14 cellular contexts compared by ENCODE assay signal in the genomic region with DNA sequence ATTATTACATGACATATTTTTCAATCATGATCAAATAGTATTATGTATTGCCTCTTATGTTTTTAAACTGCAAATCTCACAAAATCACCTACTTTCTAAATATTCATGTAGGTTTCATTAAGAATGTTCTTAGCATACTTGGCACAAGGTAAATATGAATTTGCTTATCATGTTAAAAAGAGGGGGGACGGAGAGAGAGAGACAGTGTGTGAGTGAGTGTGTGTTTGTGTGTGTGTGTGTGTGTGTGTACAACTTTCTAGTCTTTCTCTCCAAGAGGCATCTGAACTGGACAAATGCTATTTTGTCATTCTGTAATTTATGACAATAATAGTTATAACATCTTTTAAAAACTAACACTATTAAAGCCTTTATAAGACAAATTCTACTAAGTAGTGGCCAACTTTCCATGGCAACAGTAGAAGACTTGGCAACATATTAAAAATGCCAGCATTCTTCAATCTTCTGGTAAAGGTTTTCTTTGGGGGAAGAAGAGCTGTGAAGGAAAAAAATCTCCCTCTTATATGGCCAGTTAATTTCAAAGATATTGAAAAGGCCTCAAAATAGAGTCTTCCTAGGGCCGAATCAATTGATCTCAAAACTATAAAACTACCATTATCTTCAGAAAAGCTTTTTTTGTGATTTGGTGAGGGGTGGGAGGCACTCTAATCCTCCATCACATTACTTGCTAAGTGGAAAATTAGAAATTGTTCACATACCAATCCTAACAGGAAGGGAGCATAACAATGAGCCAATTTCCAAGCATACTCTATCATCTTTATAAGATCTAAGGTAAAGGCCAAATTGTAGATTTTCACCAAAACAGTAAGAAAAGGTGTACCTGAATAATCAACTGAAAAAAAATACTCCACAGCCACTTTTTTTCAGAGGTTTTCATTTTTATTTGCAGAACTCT. TPM values are rescaled to one million over a fixed set of nuclear protein-coding genes. Genes with fewer than 3 reads are reported as not detected.
DNase-seq lines count a peak whose midpoint lies in the region; ATAC-seq, FAIRE-seq and TF ChIP-seq lines count a peak whose summit lies in the region.
"Had no signal": no experiment of that assay in that cellular context is flagged by ENCODE, and none has a peak within 500 bp of the region (broad histone marks: within the 10 kb centered on the region; RNA-seq: fewer than 3 reads in every experiment).

No MANE protein-coding gene starts in this region.

- no peak for DNase-seq in CD8-positive, alpha-beta T cell
- DNase-seq in dorsolateral prefrontal cortex (no peak), foreskin fibroblast (no peak), brain microvascular endothelial cell (no peak), HepG2 (ENCODE audit: low spot score) (no peak)
- DNase-seq: amniotic stem cell; C1 segment of cervical spinal cord; islet precursor cell; NCI-H1417; stimulated activated CD4-positive, alpha-beta T cell treated with anti-CD3 and anti-CD28 coated beads, Interleukin-2, amount 100 ng/mL, for 48 hours had no signal

- no peak overlapping the region for H3K4me3 ChIP-seq in CD8-positive, alpha-beta T cell (ENCODE audit: low read depth, low read length)
- H3K4me3 ChIP-seq in KMS-11 (IDR thresholded peaks at IDR 0.05; ENCODE audit: insufficient read depth, low read depth, low read length) = no peak overlapping the region
- H3K4me3 ChIP-seq in dorsolateral prefrontal cortex = no peak overlapping the region
- H3K4me3 ChIP-seq in foreskin fibroblast (ENCODE audit: low read depth in 1 of 2, low read length in 2 of 2) = no peak overlapping the region
- H3K4me3 ChIP-seq in brain microvascular endothelial cell (ENCODE audit: low read depth, low read length) = no peak overlapping the region
- H3K4me3 ChIP-seq in HepG2 (replicated peaks in 1 of 3; ENCODE audit: insufficient read depth in 1 of 3, low read depth in 2 of 3, low read length in 3 of 3) = no peak overlapping the region

- H3K79me2 ChIP-seq in KMS-11 (ENCODE audit: insufficient read depth, low read depth) = peaks cover 83% of the 10 kb centered on the region
- H3K79me2 ChIP-seq in HepG2 (ENCODE audit: insufficient read depth, low read length) = peaks cover 66% of the 10 kb centered on the region

- TF ChIP-seq EP300 in HepG2 (IDR thresholded peaks at IDR 0.05; ENCODE audit: low read depth in 2 of 2, low read length in 2 of 2) = no peak
- TF ChIP-seq EP300 in HepG2 (CRISPR knock-in tag; IDR thresholded peaks at IDR 0.05; ENCODE audit: borderline replicate concordance) = no peak

- CTCF ChIA-PET in CD8-positive, alpha-beta T cell (lab: Charles Lee) = interaction anchor here (0.6 to 1.4 kb wide), 3 partner anchors 11 to 157 kb away, joined by 3 to 5 read pairs (median 3); no protein-coding TSS in a partner anchor
- CTCF ChIA-PET in HepG2 (lab: Yijun Ruan, JAX; ENCODE audit: low intra/inter-chr PET ratio, low total read pairs) = no interaction called here

- TF ChIP-seq RAD21 in HepG2 (CRISPR knock-in tag; IDR thresholded peaks at IDR 0.05) = no peak

- H3K27me3 Mint-ChIP-seq in CD8-positive, alpha-beta T cell (ENCODE audit: low read depth) = no peaks in the 10 kb centered on the region
- H3K27me3 Mint-ChIP-seq in nephron (ENCODE audit: low read depth) = no peaks in the 10 kb centered on the region

- no peaks in the 10 kb centered on the region; the same call in 1 of the 2 replicates for H4K20me1 ChIP-seq in KMS-11 (ENCODE audit: insufficient read depth)
- H4K20me1 ChIP-seq in HepG2 (ENCODE audit: insufficient read depth, low read length) = peaks cover 5% of the 10 kb centered on the region; the same call in 1 of the 2 replicates

- H3K4me3 Mint-ChIP-seq in CD8-positive, alpha-beta T cell = peak overlapping the region; percentile 16
- no peak overlapping the region for H3K4me3 Mint-ChIP-seq in nephron

- WGBS in HepG2 (ENCODE audit: low lambda C conversion rate) = 98% methylated on average over 2 of the region's 2 CpGs

- BruUV-seq in HepG2 (replicated peaks; lab: Mats Ljungman, UMichigan) = no TSS peak

- no peak for TF ChIP-seq POLR2A in HepG2 (IDR thresholded peaks at IDR 0.05; ENCODE audit: insufficient read depth in 1 of 2, low read depth in 2 of 2, low read length in 2 of 2)

- ATAC-seq in CD8-positive, alpha-beta T cell = no peak
- ATAC-seq in HepG2 (no peak), GM19455 (IDR thresholded peaks at IDR 0.05; ENCODE audit: unreplicated experiment) (no peak)

- in situ Hi-C loops in brain microvascular endothelial cell (cut with HindIII; ENCODE audit: low pct_ligation_motif_present, low sequenced_read_pairs) = no loop called here
- in situ Hi-C loops in HepG2 (cut with HindIII; ENCODE audit: extremely low pct_ligation_motif_present, low pct_unique_long_range_greater_than_20kb) = no loop called here

- intact Hi-C loops in CD8-positive, alpha-beta T cell (cut with DNase I, micrococcal nuclease) = loop anchor here in 1 of 2 experiments (2.0 kb wide), 1 partner anchor 19 kb away; no protein-coding TSS in a partner anchor
- intact Hi-C loops in dorsolateral prefrontal cortex (cut with DNase I) = no loop called here
- intact Hi-C loops in HepG2 (cut with micrococcal nuclease; ENCODE audit: unreplicated experiment) = no loop called here

- no peaks in the 10 kb centered on the region for H3K27me3 ChIP-seq in CD8-positive, alpha-beta T cell (ENCODE audit: insufficient read depth, low read length)
- H3K27me3 ChIP-seq in KMS-11 (ENCODE audit: insufficient read depth, low read depth) (no peaks in the 10 kb centered on the region), dorsolateral prefrontal cortex (no peaks in the 10 kb centered on the region), brain microvascular endothelial cell (replicated peaks) (no peaks in the 10 kb centered on the region), HepG2 (ENCODE audit: control insufficient read depth in 1 of 2, insufficient read depth in 2 of 2, low read length in 2 of 2) (no peaks in the 10 kb centered on the region)

- no peaks in the 10 kb centered on the region for H3K9me3 Mint-ChIP-seq in CD8-positive, alpha-beta T cell
- H3K9me3 Mint-ChIP-seq in nephron = no peaks in the 10 kb centered on the region

- H2AFZ ChIP-seq in KMS-11 (ENCODE audit: low read depth) (no peak overlapping the region), HepG2 (ENCODE audit: low read length) (no peak overlapping the region)

- TF ChIP-seq CTCF in CD8-positive, alpha-beta T cell (IDR thresholded peaks at IDR 0.05) = no peak
- TF ChIP-seq CTCF in KMS-11 (conservative IDR thresholded peaks at IDR 0.05; ENCODE audit: low read depth, low read length) (no peak), dorsolateral prefrontal cortex (IDR thresholded peaks at IDR 0.05 in 54 of 56, conservative IDR thresholded peaks at IDR 0.05 in 2 of 56; ENCODE audit: low read depth in 1 of 56, partially characterized antibody in 56 of 56) (no peak), nephron (IDR thresholded peaks at IDR 0.05; ENCODE audit: unreplicated experiment in 3 of 3) (no peak), foreskin fibroblast (IDR thresholded peaks at IDR 0.05; ENCODE audit: low read depth, low read length) (no peak), brain microvascular endothelial cell (IDR thresholded peaks at IDR 0.05; ENCODE audit: low read depth, low read length, missing control alignments) (no peak), HepG2 (CRISPR knock-in tag; IDR thresholded peaks at IDR 0.05) (no peak)

- no peak for FAIRE-seq in HepG2 (lab: Jason Lieb, UNC)
- FAIRE-seq: RCC 7860 had no signal

- H3K36me3 ChIP-seq in CD8-positive, alpha-beta T cell (ENCODE audit: insufficient read depth, low read length) = no peaks in the 10 kb centered on the region
- H3K36me3 ChIP-seq in KMS-11 (ENCODE audit: insufficient read depth) = no peaks in the 10 kb centered on the region
- H3K36me3 ChIP-seq in brain microvascular endothelial cell (replicated peaks) = no peaks in the 10 kb centered on the region
- no peaks in the 10 kb centered on the region for H3K36me3 ChIP-seq in HepG2 (replicated peaks in 1 of 2; ENCODE audit: control insufficient read depth in 1 of 2, insufficient read depth in 2 of 2, low read length in 2 of 2)

- H3K27ac ChIP-seq in CD8-positive, alpha-beta T cell (ENCODE audit: low read depth, low read length) = no peak overlapping the region
- H3K27ac ChIP-seq in KMS-11 (peak overlapping the region; percentile 68), dorsolateral prefrontal cortex (peak overlapping the region in 31 of 59 donors; percentile 0 to 59 (median 32)), brain microvascular endothelial cell (no peak overlapping the region), HepG2 (ENCODE audit: extremely low read length, insufficient read depth, low read length) (no peak overlapping the region)

- no peaks in the 10 kb centered on the region for H3K9me3 ChIP-seq in CD8-positive, alpha-beta T cell (ENCODE audit: low read length)
- H3K9me3 ChIP-seq in HepG2 (ENCODE audit: low read length) = no peaks in the 10 kb centered on the region

- H3K4me2 ChIP-seq in KMS-11 (peak overlapping the region; percentile 82), HepG2 (ENCODE audit: low read depth, low read length) (no peak overlapping the region)

- peaks cover 83% of the 10 kb centered on the region for H3K4me1 Mint-ChIP-seq in CD8-positive, alpha-beta T cell (ENCODE audit: low read depth)
- peaks cover 59% of the 10 kb centered on the region for H3K4me1 Mint-ChIP-seq in nephron

- POLR2A ChIA-PET in CD8-positive, alpha-beta T cell (lab: Charles Lee) = interaction anchor here (1.2 to 1.5 kb wide), 2 partner anchors 12 to 27 kb away, joined by 3 to 4 read pairs; no protein-coding TSS in a partner anchor
- POLR2A ChIA-PET in HepG2 (lab: Yijun Ruan, JAX) = no interaction called here

- H3K36me3 Mint-ChIP-seq in CD8-positive, alpha-beta T cell = peaks cover 14% of the 10 kb centered on the region
- H3K36me3 Mint-ChIP-seq in nephron (ENCODE audit: low read depth) = peaks cover 4% of the 10 kb centered on the region

- peak overlapping the region; percentile 12 for H3K27ac Mint-ChIP-seq in CD8-positive, alpha-beta T cell
- H3K27ac Mint-ChIP-seq in nephron = peak overlapping the region; percentile 17 to 70 (median 21)

- H3K9ac ChIP-seq in KMS-11 = 0 out of 2 replicates have a peak overlapping the region, but pooled peaks have one; percentile 13
- no peak overlapping the region for H3K9ac ChIP-seq in HepG2 (ENCODE audit: insufficient read depth, low read depth, low read length)

- peaks cover 65% of the 10 kb centered on the region for H3K4me1 ChIP-seq in CD8-positive, alpha-beta T cell (ENCODE audit: insufficient read depth, low read length)
- peaks cover 97% of the 10 kb centered on the region for H3K4me1 ChIP-seq in KMS-11 (ENCODE audit: low read depth, poor library complexity, severe bottlenecking)
- 0 out of 2 replicates have a peak, but pooled peaks cover 6% of the 10 kb centered on the region for H3K4me1 ChIP-seq in HepG2 (ENCODE audit: insufficient read depth, low read length)

RNA-seq across cellular contexts. Expression of a gene that starts 28.2 kb away (rescaled TPM):
- 100 to 1,000 TPM; 150 to 160 TPM for total RNA-seq in CD8-positive, alpha-beta T cell
- total RNA-seq in dorsolateral prefrontal cortex (100 to 1,000 TPM in 46 of 120 experiments, 10 to 100 TPM in 74; 56.6 to 132 (median 97.6) TPM), HepG2 (2016; rRNA removed; fragmentation: Illumina TruSeq; extraction: Trizol) (20.1 and 22.3 TPM in 2 replicates)
- 12.4 and 17.6 TPM in 2 replicates for total RNA-seq in HepG2 (2016; cell fraction: cytosol; rRNA removed; fragmentation: Illumina TruSeq; extraction: Trizol; ENCODE audit: low read depth)
- 21.4 and 21.8 TPM in 2 replicates for total RNA-seq in HepG2 (2016; cell fraction: insoluble cytoplasmic fraction; rRNA removed; fragmentation: Illumina TruSeq; extraction: Trizol)
- total RNA-seq in HepG2 (2016; cell fraction: membrane; rRNA removed; fragmentation: Illumina TruSeq; extraction: Trizol) = 6.8 and 8.7 TPM in 2 replicates
- total RNA-seq in HepG2 (2016; cell fraction: nucleus; rRNA removed; fragmentation: Illumina TruSeq; extraction: Trizol) = 33.8 and 35.2 TPM in 2 replicates
- 7.6 and 9.9 TPM in 2 replicates for polyA plus RNA-seq in HepG2 (2011; rRNA removed)
- 3.7 and 6.4 TPM in 2 replicates for polyA plus RNA-seq in HepG2 (2011; cell fraction: cytosol; rRNA removed)
- 8.2 and 10.0 TPM in 2 replicates for polyA plus RNA-seq in HepG2 (2011; cell fraction: nucleus; rRNA removed)
- polyA plus RNA-seq in HepG2 (2012) = 9.6 and 11.9 TPM in 2 replicates
- 0.41 and 0.44 TPM in 2 replicates for polyA plus RNA-seq in HepG2 (2016; cell fraction: cytosol; fragmentation: Illumina TruSeq; extraction: Trizol; ENCODE audit: low read depth)
- polyA plus RNA-seq in HepG2 (2016; cell fraction: insoluble cytoplasmic fraction; fragmentation: Illumina TruSeq; extraction: Trizol; ENCODE audit: low read depth) = 13.7 and 14.3 TPM in 2 replicates
- 1.9 and 2.1 TPM in 2 replicates for polyA plus RNA-seq in HepG2 (2016; cell fraction: membrane; fragmentation: Illumina TruSeq; extraction: Trizol; ENCODE audit: low read depth)
- polyA plus RNA-seq in HepG2 (2016; cell fraction: nucleus; fragmentation: Illumina TruSeq; extraction: Trizol; ENCODE audit: insufficient read depth, low read depth) = 9.6 and 12.3 TPM in 2 replicates
- polyA minus RNA-seq in HepG2 (2011; rRNA and poly(A)+ RNA removed; ENCODE audit: low replicate concordance) = 36.0 and 45.8 TPM in 2 replicates
- polyA minus RNA-seq in HepG2 (2011; cell fraction: cytosol; rRNA and poly(A)+ RNA removed) = 25.9 and 29.8 TPM in 2 replicates
- polyA minus RNA-seq in HepG2 (2011; cell fraction: nucleus; rRNA and poly(A)+ RNA removed) = 152 and 172 TPM in 2 replicates

Comparison
In these comparisons a context has a peak if more than half of its experiments do, and no peak if none do; other contexts are left out.
1. H3K27ac ChIP-seq: peak in KMS-11 (single experiment) and dorsolateral prefrontal cortex (31 of 59); none in CD8-positive, alpha-beta T cell (single experiment), brain microvascular endothelial cell (single experiment) and HepG2 (single experiment).